Comparison of ENCODE assay signal across 11 cellular contexts in genomic region chr17:19248149-19248922, GRCh38. TPM values are rescaled to one million over a fixed set of nuclear protein-coding genes. Genes with fewer than 3 reads are reported as not detected.
A peak's percentile ranks its signal among the peaks of the same experiment; 100 is the strongest.
DNase-seq lines count a peak whose midpoint lies in the region; ATAC-seq, FAIRE-seq and TF ChIP-seq lines count a peak whose summit lies in the region.
"Had no signal": no experiment of that assay in that cellular context is flagged by ENCODE, and none has a peak within 500 bp of the region (broad histone marks: within the 10 kb centered on the region; RNA-seq: fewer than 3 reads in every experiment).

No MANE protein-coding gene starts in this region.

- peaks cover 6% of the 10 kb centered on the region; the same call in 1 of the 2 replicates for H4K20me1 ChIP-seq in HepG2 (ENCODE audit: insufficient read depth, low read length)

- H3K27ac ChIP-seq in liver (ENCODE audit: low read depth in 1 of 2, low read length in 2 of 2) (peak overlapping the region in 1 of 2 donors; percentile 12), HepG2 (ENCODE audit: extremely low read length, insufficient read depth, low read length) (no peak overlapping the region), endodermal cell (ENCODE audit: low read depth, low read length) (no peak overlapping the region)

- DNase-seq in HepG2 (ENCODE audit: low spot score): no peak
- DNase-seq in endodermal cell: no peak
- no peak for DNase-seq in nephron progenitor cell
- no peak for DNase-seq in H4 (ENCODE audit: low spot score)
- no peak for DNase-seq in Calu3
- DNase-seq in A172 (ENCODE audit: low spot score): no peak
- DNase-seq in foreskin fibroblast: no peak
- DNase-seq: KBM-7; NCI-H774; stimulated activated CD4-positive, alpha-beta T cell treated with anti-CD3 and anti-CD28 coated beads, Interleukin-4, amount 100 ng/mL, for 1 hour had no signal

- no peaks in the 10 kb centered on the region for H3K27me3 ChIP-seq in liver (ENCODE audit: control insufficient read depth in 4 of 4, insufficient read depth in 4 of 4, low read length in 3 of 4)
- no peaks in the 10 kb centered on the region for H3K27me3 ChIP-seq in HepG2 (ENCODE audit: control insufficient read depth in 1 of 2, insufficient read depth in 2 of 2, low read length in 2 of 2)
- H3K27me3 ChIP-seq in endodermal cell (ENCODE audit: control insufficient read depth, insufficient read depth, low read length, poor library complexity, severe bottlenecking): no peaks in the 10 kb centered on the region

- BruUV-seq in HepG2 (replicated peaks; lab: Mats Ljungman, UMichigan): no TSS peak
- BruUV-seq in Calu3 (replicated peaks; lab: Mats Ljungman, UMichigan): no TSS peak

- peaks cover 3% of the 10 kb centered on the region for H3K9me3 Mint-ChIP-seq in endodermal cell
- peaks cover 13% of the 10 kb centered on the region for H3K9me3 Mint-ChIP-seq in nephron progenitor cell
- no peaks in the 10 kb centered on the region for H3K9me3 Mint-ChIP-seq in Calu3 (ENCODE audit: low read depth, unreplicated experiment)

- H3K4me2 ChIP-seq in HepG2 (ENCODE audit: low read depth, low read length): no peak overlapping the region

- in situ Hi-C loops in HepG2 (cut with HindIII; ENCODE audit: extremely low pct_ligation_motif_present, low pct_unique_long_range_greater_than_20kb): no loop called here

- no peak for TF ChIP-seq POLR2A in HepG2 (IDR thresholded peaks at IDR 0.05; ENCODE audit: insufficient read depth in 1 of 2, low read depth in 2 of 2, low read length in 2 of 2)

- no peaks in the 10 kb centered on the region for H3K27me3 Mint-ChIP-seq in endodermal cell (ENCODE audit: insufficient read depth)
- H3K27me3 Mint-ChIP-seq in nephron progenitor cell (ENCODE audit: low read depth, poor library complexity): no peaks in the 10 kb centered on the region
- H3K27me3 Mint-ChIP-seq in Calu3 (ENCODE audit: unreplicated experiment): no peaks in the 10 kb centered on the region

- TF ChIP-seq EP300 in HepG2 (IDR thresholded peaks at IDR 0.05; ENCODE audit: low read depth in 2 of 2, low read length in 2 of 2): no peak
- TF ChIP-seq EP300 in HepG2 (CRISPR knock-in tag; IDR thresholded peaks at IDR 0.05; ENCODE audit: borderline replicate concordance): no peak

- no peak for ATAC-seq in HepG2

- peaks cover 8 to 14% (median 9%) of the 10 kb centered on the region in 4 donors for H3K4me1 ChIP-seq in liver (ENCODE audit: control insufficient read depth in 4 of 4, insufficient read depth in 4 of 4, low read length in 3 of 4)
- H3K4me1 ChIP-seq in HepG2 (ENCODE audit: insufficient read depth, low read length): 0 out of 2 replicates have a peak, but pooled peaks cover 10% of the 10 kb centered on the region
- H3K4me1 ChIP-seq in endodermal cell (ENCODE audit: control insufficient read depth, insufficient read depth, low read length): peaks cover 11% of the 10 kb centered on the region

- no peak overlapping the region for H2AFZ ChIP-seq in HepG2 (ENCODE audit: low read length)

- H3K9ac ChIP-seq in liver (ENCODE audit: low read depth in 1 of 2, low read length in 2 of 2) (peak overlapping the region in 1 of 2 donors; percentile 31), HepG2 (ENCODE audit: insufficient read depth, low read depth, low read length) (no peak overlapping the region), endodermal cell (ENCODE audit: extremely low read depth, low read length, poor library complexity, severe bottlenecking) (no peak overlapping the region)

- peaks cover 30% of the 10 kb centered on the region for H3K79me2 ChIP-seq in HepG2 (ENCODE audit: insufficient read depth, low read length)

- H3K36me3 ChIP-seq in liver (ENCODE audit: control insufficient read depth in 4 of 4, insufficient read depth in 3 of 4, low read depth in 1 of 4, low read length in 3 of 4) (no peaks in the 10 kb centered on the region), HepG2 (replicated peaks in 1 of 2; ENCODE audit: control insufficient read depth in 1 of 2, insufficient read depth in 2 of 2, low read length in 2 of 2) (peaks cover 0 to 4% of the 10 kb centered on the region in 2 experiments; a peak in 2 of 5 replicates), endodermal cell (ENCODE audit: control insufficient read depth, insufficient read depth, low read length) (peaks cover 8% of the 10 kb centered on the region)

- POLR2A ChIA-PET in HepG2 (lab: Yijun Ruan, JAX): no interaction called here

- H3K9me3 ChIP-seq in liver (ENCODE audit: control insufficient read depth in 4 of 4, low read length in 3 of 4): no peaks in the 10 kb centered on the region
- H3K9me3 ChIP-seq in HepG2 (ENCODE audit: low read length): no peaks in the 10 kb centered on the region
- H3K9me3 ChIP-seq in endodermal cell (ENCODE audit: control insufficient read depth, low read length): peaks cover 9% of the 10 kb centered on the region

- TF ChIP-seq RAD21 in liver (IDR thresholded peaks at IDR 0.05) (no peak), HepG2 (CRISPR knock-in tag; IDR thresholded peaks at IDR 0.05) (no peak)

- H3K4me1 Mint-ChIP-seq in endodermal cell: peaks cover 21% of the 10 kb centered on the region
- peaks cover 54% of the 10 kb centered on the region for H3K4me1 Mint-ChIP-seq in nephron progenitor cell
- peaks cover 24% of the 10 kb centered on the region for H3K4me1 Mint-ChIP-seq in Calu3 (ENCODE audit: low read depth, unreplicated experiment)

- H3K4me3 Mint-ChIP-seq in endodermal cell (no peak overlapping the region), nephron progenitor cell (peak overlapping the region; percentile 14), Calu3 (ENCODE audit: low read depth, unreplicated experiment) (no peak overlapping the region)

- CTCF ChIA-PET in HepG2 (lab: Yijun Ruan, JAX; ENCODE audit: low intra/inter-chr PET ratio, low total read pairs) (no interaction called here), Calu3 (lab: Charles Lee) (interaction anchor here (0.6 to 1.2 kb wide), 2 partner anchors 90 to 532 kb away, joined by 3 to 4 read pairs; no protein-coding TSS in a partner anchor)

- H3K27ac Mint-ChIP-seq in endodermal cell (peak overlapping the region; percentile 71), nephron progenitor cell (peak overlapping the region; percentile 96), Calu3 (ENCODE audit: unreplicated experiment) (no peak overlapping the region)

- no peak for TF ChIP-seq CTCF in liver (IDR thresholded peaks at IDR 0.05; ENCODE audit: low read depth, low read length, missing input control)
- TF ChIP-seq CTCF in HepG2 (CRISPR knock-in tag; IDR thresholded peaks at IDR 0.05): no peak
- no peak for TF ChIP-seq CTCF in endodermal cell (conservative IDR thresholded peaks at IDR 0.05)
- TF ChIP-seq CTCF in nephron progenitor cell (IDR thresholded peaks at IDR 0.05): no peak
- no peak for TF ChIP-seq CTCF in Calu3 (IDR thresholded peaks at IDR 0.05; ENCODE audit: unreplicated experiment)
- TF ChIP-seq CTCF in foreskin fibroblast (IDR thresholded peaks at IDR 0.05; ENCODE audit: low read depth, low read length): no peak

- no peak for FAIRE-seq in HepG2 (lab: Jason Lieb, UNC)

- H3K4me3 ChIP-seq in liver (ENCODE audit: low read depth in 1 of 3, low read length in 3 of 3) (no peak overlapping the region), HepG2 (replicated peaks in 1 of 3; ENCODE audit: insufficient read depth in 1 of 3, low read depth in 2 of 3, low read length in 3 of 3) (no peak overlapping the region), endodermal cell (ENCODE audit: low read length) (no peak overlapping the region), foreskin fibroblast (ENCODE audit: low read depth in 1 of 2, low read length in 2 of 2) (no peak overlapping the region)

- intact Hi-C loops in HepG2 (cut with micrococcal nuclease; ENCODE audit: unreplicated experiment) (no loop called here), Calu3 (cut with micrococcal nuclease; ENCODE audit: unreplicated experiment) (no loop called here)

- 73% methylated on average over 4 of the region's 4 CpGs for WGBS in liver
- 87% methylated on average over 4 of the region's 4 CpGs for WGBS in HepG2 (ENCODE audit: low lambda C conversion rate)
- WGBS in endodermal cell (ENCODE audit: insufficient coverage in 1 of 2, insufficient read length in 1 of 2), 2 experiments: 69 to 78% methylated on average over 3 to 4 of the region's 4 CpGs

- H3K36me3 Mint-ChIP-seq in endodermal cell (ENCODE audit: low read depth) (peaks cover 23% of the 10 kb centered on the region), nephron progenitor cell (ENCODE audit: low read depth) (peaks cover 37% of the 10 kb centered on the region), Calu3 (ENCODE audit: insufficient read depth, unreplicated experiment) (no peaks in the 10 kb centered on the region)

TF ChIP-seq in liver, 16 proteins besides CTCF, POLR2A, EP300 and RAD21 (continues in another document):
- TF ChIP-seq HNF4G (IDR thresholded peaks at IDR 0.05): no peak

RNA-seq across cellular contexts. Expression of gene EPN2, which starts 11.2 kb away (rescaled TPM):
- total RNA-seq in liver (10 to 100 TPM; 10.7 to 23.8 TPM), HepG2 (2016; rRNA removed; fragmentation: Illumina TruSeq; extraction: Trizol) (7.8 and 9.3 TPM in 2 replicates), endodermal cell (10 to 100 TPM; 46.0 to 50.9 TPM), Calu3 (2022) (31.3 and 31.6 TPM in 2 replicates)
- polyA plus RNA-seq in liver (10 to 100 TPM in 1 of 2 donors, 1 to 10 TPM in 1; 5.6 to 13.8 TPM), HepG2 (2011; rRNA removed) (17.8 and 19.2 TPM in 2 replicates)
- 7.1 and 8.4 TPM in 2 replicates for total RNA-seq in HepG2 (2016; cell fraction: cytosol; rRNA removed; fragmentation: Illumina TruSeq; extraction: Trizol; ENCODE audit: low read depth)
- total RNA-seq in HepG2 (2016; cell fraction: insoluble cytoplasmic fraction; rRNA removed; fragmentation: Illumina TruSeq; extraction: Trizol): 6.5 and 7.5 TPM in 2 replicates
- 7.8 and 13.2 TPM in 2 replicates for total RNA-seq in HepG2 (2016; cell fraction: membrane; rRNA removed; fragmentation: Illumina TruSeq; extraction: Trizol)
- 12.8 and 15.5 TPM in 2 replicates for total RNA-seq in HepG2 (2016; cell fraction: nucleus; rRNA removed; fragmentation: Illumina TruSeq; extraction: Trizol)
- 15.5 and 16.2 TPM in 2 replicates for polyA plus RNA-seq in HepG2 (2011; cell fraction: cytosol; rRNA removed)
- 41.0 and 65.6 TPM in 2 replicates for polyA plus RNA-seq in HepG2 (2011; cell fraction: nucleus; rRNA removed)
- polyA plus RNA-seq in HepG2 (2012): 17.0 and 18.3 TPM in 2 replicates
- 2.5 and 3.6 TPM in 2 replicates for polyA plus RNA-seq in HepG2 (2016; cell fraction: cytosol; fragmentation: Illumina TruSeq; extraction: Trizol; ENCODE audit: low read depth)
- polyA plus RNA-seq in HepG2 (2016; cell fraction: insoluble cytoplasmic fraction; fragmentation: Illumina TruSeq; extraction: Trizol; ENCODE audit: low read depth): 9.1 and 11.8 TPM in 2 replicates
- 4.7 and 5.3 TPM in 2 replicates for polyA plus RNA-seq in HepG2 (2016; cell fraction: membrane; fragmentation: Illumina TruSeq; extraction: Trizol; ENCODE audit: low read depth)
- polyA plus RNA-seq in HepG2 (2016; cell fraction: nucleus; fragmentation: Illumina TruSeq; extraction: Trizol; ENCODE audit: insufficient read depth, low read depth): 21.2 and 21.7 TPM in 2 replicates
- polyA minus RNA-seq in HepG2 (2011; rRNA and poly(A)+ RNA removed; ENCODE audit: low replicate concordance): 33.4 and 37.5 TPM in 2 replicates
- polyA minus RNA-seq in HepG2 (2011; cell fraction: cytosol; rRNA and poly(A)+ RNA removed): 13.2 and 14.8 TPM in 2 replicates
- polyA minus RNA-seq in HepG2 (2011; cell fraction: nucleus; rRNA and poly(A)+ RNA removed): 30.2 and 31.4 TPM in 2 replicates
- polyA plus RNA-seq in endodermal cell (2013, experiment 1 of 2): 27.7 TPM
- polyA plus RNA-seq in endodermal cell (2013, experiment 2 of 2): 29.1 TPM
- 10.0 and 27.5 TPM in 2 replicates for total RNA-seq in H4 (2014; rRNA removed; shearing (Covaris generic))
- total RNA-seq in A172 (2014; rRNA removed; shearing (Covaris generic)): 9.8 and 10.4 TPM in 2 replicates
